Comparison of ENCODE assay signal across 9 cellular contexts in genomic region chr7:14676896-14677295, GRCh38.
"Had no signal": no experiment of that assay in that cellular context is flagged by ENCODE, and none has a peak within 500 bp of the region (broad histone marks: within the 10 kb centered on the region; RNA-seq: fewer than 3 reads in every experiment).

No MANE protein-coding gene starts in this region.

- H3K9me3 ChIP-seq: HAP-1 had no signal

- H3K36me3 ChIP-seq: HAP-1 had no signal

- ATAC-seq: GM23338, HCT116 had no signal

- DNase-seq: GM23248, GOT3, H7, H9, HCEC 1CT, HFFc6 had no signal

- H3K4me3 ChIP-seq: GM23248, GM23338, HAP-1 had no signal

- H3K27ac ChIP-seq: GM23248 had no signal

- H3K4me2 ChIP-seq: GM23338 had no signal

- H2AFZ ChIP-seq: GM23248, GM23338 had no signal

- H3K9ac ChIP-seq: GM23248 had no signal

- H3K4me1 ChIP-seq: HAP-1 had no signal
